In genomic region chr3:149366031-149366430, GRCh38 we compare ENCODE assay signal across 1 cellular context.
TF ChIP-seq lines count a peak whose summit lies in the region.

No MANE protein-coding gene starts in this region.

TF ChIP-seq in HepG2, 621 proteins besides CTCF, POLR2A, EP300 and RAD21:
- TF ChIP-seq REXO4 (CRISPR knock-in tag; IDR thresholded peaks at IDR 0.05; ENCODE audit: borderline replicate concordance) (no peak), ZNF777 (CRISPR knock-in tag; IDR thresholded peaks at IDR 0.05) (no peak)
